Comparison of ENCODE assay signal across 30 cellular contexts in genomic region chr11:18071098-18071705, GRCh38. TPM values are rescaled to one million over a fixed set of nuclear protein-coding genes. Genes with fewer than 3 reads are reported as not detected.
A peak's percentile ranks its signal among the peaks of the same experiment; 100 is the strongest.
DNase-seq lines count a peak whose midpoint lies in the region; ATAC-seq and TF ChIP-seq lines count a peak whose summit lies in the region.
"Had no signal": no experiment of that assay in that cellular context is flagged by ENCODE, and none has a peak within 500 bp of the region (broad histone marks: within the 10 kb centered on the region; RNA-seq: fewer than 3 reads in every experiment).

No MANE protein-coding gene starts in this region.

- H3K27ac ChIP-seq in thyroid gland (no peak overlapping the region), ascending aorta (no peak overlapping the region)
- H3K27ac ChIP-seq: coronary artery, neural progenitor cell, parathyroid adenoma, SJSA1 had no signal

- ATAC-seq in activated naive CD8-positive, alpha-beta T cell treated with anti-CD3 and anti-CD28 coated beads, Interleukin-2, amount 50 U/mL, for 24 hours: no peak
- no peak for ATAC-seq in GM18870 (IDR thresholded peaks at IDR 0.05; ENCODE audit: unreplicated experiment)
- ATAC-seq: left lobe of liver; stimulated activated naive B cell treated with anti-CD40 and anti-IgM and Interleukin-4, amounts not matched to agents 10 μg/mL and 1 μg/mL and 100 μg/mL, for 72 hours; WTC11 had no signal

- peak; percentile 38 for DNase-seq in COR-L47 (lab: John Stamatoyannopoulos, UW)
- DNase-seq in NCI-H146 (lab: John Stamatoyannopoulos, UW): peak; percentile 66
- DNase-seq in NCI-H69 (lab: John Stamatoyannopoulos, UW): peak; percentile 98
- DNase-seq in activated naive CD8-positive, alpha-beta T cell treated with anti-CD3 and anti-CD28 coated beads, Interleukin-2, amount 50 U/mL, for 24 hours: no peak
- no peak for DNase-seq in thyroid gland
- no peak for DNase-seq in ascending aorta (ENCODE audit: low spot score in 2 of 2)
- DNase-seq: activated gamma-delta T cell treated with Interleukin-2 at 50 U/mL for 16 hours; AML-193; caudate nucleus; CD4-positive, alpha-beta T cell; effector CD8-positive, alpha-beta T cell; GOT3; KG1; MG63; NCI-H524 treated with DMSO at 0.1 percent for 48 hours; retina; stimulated activated naive B cell treated with anti-CD40 and anti-IgM and Interleukin-4, amounts not matched to agents 10 μg/mL and 1 μg/mL and 100 μg/mL, for 72 hours; T1000 had no signal

- H3K27me3 ChIP-seq in endocrine pancreas (ENCODE audit: control insufficient read depth, insufficient read depth, low read length): no peaks in the 10 kb centered on the region
- H3K27me3 ChIP-seq in thyroid gland: no peaks in the 10 kb centered on the region
- no peaks in the 10 kb centered on the region for H3K27me3 ChIP-seq in ascending aorta
- H3K27me3 ChIP-seq: MG63, neural progenitor cell had no signal

- H3K27me3 Mint-ChIP-seq in activated naive CD8-positive, alpha-beta T cell treated with anti-CD3 and anti-CD28 coated beads, Interleukin-2, amount 50 U/mL, for 24 hours: no peaks in the 10 kb centered on the region
- H3K27me3 Mint-ChIP-seq: activated CD4-positive, alpha-beta T cell treated with anti-CD3 and anti-CD28 coated beads, Interleukin-2, amount 10 ng/mL, durations not matched to agents 24 days and 14 days; CD4-positive, alpha-beta T cell; memory B cell; stimulated activated naive B cell treated with anti-CD40 and anti-IgM and Interleukin-4, amounts not matched to agents 10 μg/mL and 1 μg/mL and 100 μg/mL, for 72 hours had no signal

- H3K4me3 ChIP-seq in endocrine pancreas (ENCODE audit: control insufficient read depth, insufficient read depth, low read length) (peak overlapping the region; percentile 8), thyroid gland (replicated peaks in 1 of 3) (no peak overlapping the region), ascending aorta (no peak overlapping the region)
- H3K4me3 ChIP-seq: coronary artery, MG63, neural progenitor cell, SJSA1 had no signal

- H3K9me3 ChIP-seq in endocrine pancreas (ENCODE audit: control insufficient read depth, low read length) (no peaks in the 10 kb centered on the region), thyroid gland (no peaks in the 10 kb centered on the region), ascending aorta (no peaks in the 10 kb centered on the region)
- H3K9me3 ChIP-seq: MG63, SJSA1 had no signal

- intact Hi-C loops in thyroid gland (cut with DNase I): no loop called here
- intact Hi-C loops in ascending aorta (cut with DNase I): no loop called here

- H3K4me3 Mint-ChIP-seq in activated naive CD8-positive, alpha-beta T cell treated with anti-CD3 and anti-CD28 coated beads, Interleukin-2, amount 50 U/mL, for 24 hours: no peak overlapping the region
- H3K4me3 Mint-ChIP-seq: activated CD4-positive, alpha-beta T cell treated with anti-CD3 and anti-CD28 coated beads, Interleukin-2, amount 10 ng/mL, durations not matched to agents 24 days and 14 days; CD4-positive, alpha-beta T cell; memory B cell; neural progenitor cell; stimulated activated naive B cell treated with anti-CD40 and anti-IgM and Interleukin-4, amounts not matched to agents 10 μg/mL and 1 μg/mL and 100 μg/mL, for 72 hours; WTC11 had no signal

- TF ChIP-seq POLR2A in thyroid gland (IDR thresholded peaks at IDR 0.05): no peak

- no peak overlapping the region for H3K27ac Mint-ChIP-seq in activated naive CD8-positive, alpha-beta T cell treated with anti-CD3 and anti-CD28 coated beads, Interleukin-2, amount 50 U/mL, for 24 hours
- H3K27ac Mint-ChIP-seq: activated CD4-positive, alpha-beta T cell treated with anti-CD3 and anti-CD28 coated beads, Interleukin-2, amount 10 ng/mL, durations not matched to agents 24 days and 14 days; CD4-positive, alpha-beta T cell; memory B cell; neural progenitor cell; stimulated activated naive B cell treated with anti-CD40 and anti-IgM and Interleukin-4, amounts not matched to agents 10 μg/mL and 1 μg/mL and 100 μg/mL, for 72 hours; WTC11 had no signal

- no peaks in the 10 kb centered on the region for H3K36me3 ChIP-seq in endocrine pancreas (ENCODE audit: control insufficient read depth, insufficient read depth, low read length)
- H3K36me3 ChIP-seq in thyroid gland: no peaks in the 10 kb centered on the region
- no peaks in the 10 kb centered on the region for H3K36me3 ChIP-seq in ascending aorta
- H3K36me3 ChIP-seq: MG63, neural progenitor cell, SJSA1 had no signal

- H3K4me1 Mint-ChIP-seq in activated naive CD8-positive, alpha-beta T cell treated with anti-CD3 and anti-CD28 coated beads, Interleukin-2, amount 50 U/mL, for 24 hours: no peaks in the 10 kb centered on the region
- H3K4me1 Mint-ChIP-seq: activated CD4-positive, alpha-beta T cell treated with anti-CD3 and anti-CD28 coated beads, Interleukin-2, amount 10 ng/mL, durations not matched to agents 24 days and 14 days; memory B cell; neural progenitor cell; stimulated activated naive B cell treated with anti-CD40 and anti-IgM and Interleukin-4, amounts not matched to agents 10 μg/mL and 1 μg/mL and 100 μg/mL, for 72 hours; WTC11 had no signal

- no peak overlapping the region for H3K9ac ChIP-seq in endocrine pancreas (ENCODE audit: control insufficient read depth, insufficient read depth, low read length)
- H3K9ac ChIP-seq: neural progenitor cell, parathyroid adenoma had no signal

- H3K9me3 Mint-ChIP-seq in activated naive CD8-positive, alpha-beta T cell treated with anti-CD3 and anti-CD28 coated beads, Interleukin-2, amount 50 U/mL, for 24 hours: no peaks in the 10 kb centered on the region
- H3K9me3 Mint-ChIP-seq: activated CD4-positive, alpha-beta T cell treated with anti-CD3 and anti-CD28 coated beads, Interleukin-2, amount 10 ng/mL, durations not matched to agents 24 days and 14 days; CD4-positive, alpha-beta T cell; memory B cell; neural progenitor cell; stimulated activated naive B cell treated with anti-CD40 and anti-IgM and Interleukin-4, amounts not matched to agents 10 μg/mL and 1 μg/mL and 100 μg/mL, for 72 hours; WTC11 had no signal

- H3K36me3 Mint-ChIP-seq in activated naive CD8-positive, alpha-beta T cell treated with anti-CD3 and anti-CD28 coated beads, Interleukin-2, amount 50 U/mL, for 24 hours (ENCODE audit: low read depth): peaks cover 10% of the 10 kb centered on the region
- H3K36me3 Mint-ChIP-seq: WTC11 had no signal

- WGBS in thyroid gland, 2 donors: 92 to 93% methylated on average over 4 of the region's 4 CpGs

- TF ChIP-seq CTCF in thyroid gland (IDR thresholded peaks at IDR 0.05) (no peak), ascending aorta (IDR thresholded peaks at IDR 0.05) (no peak)

- H3K4me1 ChIP-seq in endocrine pancreas (ENCODE audit: control insufficient read depth, insufficient read depth, low read length): no peaks in the 10 kb centered on the region
- H3K4me1 ChIP-seq in thyroid gland: no peaks in the 10 kb centered on the region
- H3K4me1 ChIP-seq in ascending aorta: no peaks in the 10 kb centered on the region
- H3K4me1 ChIP-seq: neural progenitor cell, parathyroid adenoma, SJSA1 had no signal

RNA-seq across cellular contexts. Expression of gene TPH1, which starts 25.1 kb away (rescaled TPM):
- total RNA-seq in thyroid gland: 1 to 10 TPM in 1 of 4 donors, under 1 TPM in 3; 0.13 to 2.1 (median 0.45) TPM
- 1.8 TPM for total RNA-seq in ascending aorta
- total RNA-seq: A172, epithelial cell of proximal tubule had no signal

RNA-seq across cellular contexts. Expression of gene SAAL1, which starts 34.7 kb away (rescaled TPM):
- total RNA-seq in thyroid gland (10 to 100 TPM in 3 of 4 donors, 1 to 10 TPM in 1; 8.1 to 14.3 (median 12.4) TPM), ascending aorta (29.1 TPM)

RNA-seq across cellular contexts. Expression of gene SERGEF, which starts 58.4 kb away (rescaled TPM):
- 100 to 1,000 TPM in 1 of 4 donors, 10 to 100 TPM in 3; 62.2 to 116 (median 83.5) TPM for total RNA-seq in thyroid gland
- total RNA-seq in ascending aorta: 13.6 TPM

Comparison
In these comparisons a context has a peak if more than half of its experiments do, and no peak if none do; other contexts are left out.
1. DNase-seq: peak in COR-L47 (single experiment), NCI-H146 (single experiment) and NCI-H69 (single experiment); none in activated naive CD8-positive, alpha-beta T cell treated with anti-CD3 and anti-CD28 coated beads, Interleukin-2, amount 50 U/mL, for 24 hours (single experiment), thyroid gland (0 of 2) and ascending aorta (0 of 2).